15 cellular contexts compared by ENCODE assay signal in the genomic region with DNA sequence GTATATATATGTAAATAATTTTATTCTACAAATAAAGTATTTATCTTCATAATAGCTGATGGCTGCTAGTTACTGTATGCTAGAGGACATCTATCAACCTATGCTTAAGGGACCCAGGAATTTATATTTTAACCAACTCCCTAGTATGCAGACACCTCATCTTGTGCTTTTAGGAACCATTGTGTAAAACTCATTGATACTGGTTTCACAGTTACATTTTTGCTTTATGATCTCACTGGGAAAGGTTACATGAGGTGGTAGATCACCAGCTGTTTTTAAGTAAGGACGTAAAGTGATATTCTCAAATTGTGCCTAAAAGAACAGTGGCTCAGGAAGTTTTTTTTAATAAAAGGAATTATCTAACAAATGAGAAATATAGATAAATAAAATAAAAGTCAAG. TPM values are rescaled to one million over a fixed set of nuclear protein-coding genes. Genes with fewer than 3 reads are reported as not detected.
DNase-seq lines count a peak whose midpoint lies in the region; ATAC-seq, FAIRE-seq and TF ChIP-seq lines count a peak whose summit lies in the region.
"Had no signal": no experiment of that assay in that cellular context is flagged by ENCODE, and none has a peak within 500 bp of the region (broad histone marks: within the 10 kb centered on the region; RNA-seq: fewer than 3 reads in every experiment).

No MANE protein-coding gene starts in this region.

- peak; percentile 55 for ATAC-seq in activated T-helper 17 cell treated with anti-CD3 and anti-CD28 coated beads, Interleukin-2, amount 50 U/mL, for 72 hours (replicated peaks)
- ATAC-seq in HG03095 (IDR thresholded peaks at IDR 0.05; ENCODE audit: unreplicated experiment), result no peak
- ATAC-seq in HG03135 (IDR thresholded peaks at IDR 0.05; ENCODE audit: unreplicated experiment), result no peak

- no peaks in the 10 kb centered on the region for H3K9me3 Mint-ChIP-seq in activated T-helper 17 cell treated with anti-CD3 and anti-CD28 coated beads, Interleukin-2, amount 50 U/mL, for 72 hours
- H3K9me3 Mint-ChIP-seq: CD4-positive, alpha-beta T cell had no signal

- no peak for DNase-seq in H54 (ENCODE audit: insufficient read length, low spot score)
- DNase-seq in fibroblast of villous mesenchyme (ENCODE audit: low read depth), result peak; percentile 90
- DNase-seq in HT-29 (ENCODE audit: low spot score), result no peak
- no peak for DNase-seq in DMS114 treated with DMSO at 0.1 percent for 48 hours (lab: John Stamatoyannopoulos, UW; ENCODE audit: unreplicated experiment)
- DNase-seq: CD4-positive, alpha-beta T cell; dorsolateral prefrontal cortex; NCI-H524 treated with DMSO at 0.1 percent for 48 hours; stimulated activated CD4-positive, alpha-beta T cell treated with anti-CD3 and anti-CD28 coated beads, Interleukin-1b, Interleukin-23, amount 100 ng/mL, for 48 hours; substantia nigra had no signal

- no peak for TF ChIP-seq CTCF in fibroblast of villous mesenchyme (IDR thresholded peaks at IDR 0.05; ENCODE audit: insufficient read depth, low read depth, low read length)

- H3K27me3 Mint-ChIP-seq in activated T-helper 17 cell treated with anti-CD3 and anti-CD28 coated beads, Interleukin-2, amount 50 U/mL, for 72 hours, result no peaks in the 10 kb centered on the region
- H3K27me3 Mint-ChIP-seq: CD4-positive, alpha-beta T cell had no signal

- H3K4me3 ChIP-seq in fibroblast of villous mesenchyme (ENCODE audit: low read depth, low read length), result no peak overlapping the region
- H3K4me3 ChIP-seq: dorsolateral prefrontal cortex, neural progenitor cell had no signal

- peaks cover 79% of the 10 kb centered on the region for H3K36me3 Mint-ChIP-seq in activated T-helper 17 cell treated with anti-CD3 and anti-CD28 coated beads, Interleukin-2, amount 50 U/mL, for 72 hours (ENCODE audit: low read depth)

- peaks cover 22% of the 10 kb centered on the region for H3K4me1 Mint-ChIP-seq in activated T-helper 17 cell treated with anti-CD3 and anti-CD28 coated beads, Interleukin-2, amount 50 U/mL, for 72 hours

- peak; percentile 63 for FAIRE-seq in A204.1 (lab: Jason Lieb, UNC)
- FAIRE-seq in H54 (lab: Jason Lieb, UNC), result peak; percentile 60
- FAIRE-seq: GM12892 had no signal

- TF ChIP-seq POLR2A in H54 (IDR thresholded peaks at IDR 0.05; ENCODE audit: low read depth, low read length), result no peak

- H3K27ac Mint-ChIP-seq in activated T-helper 17 cell treated with anti-CD3 and anti-CD28 coated beads, Interleukin-2, amount 50 U/mL, for 72 hours, result peak overlapping the region; percentile 87
- H3K27ac Mint-ChIP-seq: CD4-positive, alpha-beta T cell; neural progenitor cell had no signal

- H3K4me3 Mint-ChIP-seq in activated T-helper 17 cell treated with anti-CD3 and anti-CD28 coated beads, Interleukin-2, amount 50 U/mL, for 72 hours, result peak overlapping the region; percentile 72
- H3K4me3 Mint-ChIP-seq: CD4-positive, alpha-beta T cell; neural progenitor cell had no signal

RNA-seq across cellular contexts. Expression of a gene that starts 56.4 kb away (rescaled TPM):
- 100 to 1,000 TPM; 309 to 488 TPM for total RNA-seq in activated T-helper 17 cell treated with anti-CD3 and anti-CD28 coated beads, Interleukin-2, amount 50 U/mL, for 72 hours
- total RNA-seq in fibroblast of villous mesenchyme, result 436 and 608 TPM in 2 replicates
- total RNA-seq in HT-29 (2014; rRNA removed; shearing (Covaris generic)), result 194 and 223 TPM in 2 replicates

RNA-seq across cellular contexts. Expression of a gene that starts 56.6 kb away (rescaled TPM):
- total RNA-seq in activated T-helper 17 cell treated with anti-CD3 and anti-CD28 coated beads, Interleukin-2, amount 50 U/mL, for 72 hours, result 10 to 100 TPM; 32.4 to 48.6 TPM
- 16.4 TPM in 2 replicates for total RNA-seq in fibroblast of villous mesenchyme
- total RNA-seq in HT-29 (2014; rRNA removed; shearing (Covaris generic)), result 36.4 and 38.9 TPM in 2 replicates
